In the genomic region with DNA sequence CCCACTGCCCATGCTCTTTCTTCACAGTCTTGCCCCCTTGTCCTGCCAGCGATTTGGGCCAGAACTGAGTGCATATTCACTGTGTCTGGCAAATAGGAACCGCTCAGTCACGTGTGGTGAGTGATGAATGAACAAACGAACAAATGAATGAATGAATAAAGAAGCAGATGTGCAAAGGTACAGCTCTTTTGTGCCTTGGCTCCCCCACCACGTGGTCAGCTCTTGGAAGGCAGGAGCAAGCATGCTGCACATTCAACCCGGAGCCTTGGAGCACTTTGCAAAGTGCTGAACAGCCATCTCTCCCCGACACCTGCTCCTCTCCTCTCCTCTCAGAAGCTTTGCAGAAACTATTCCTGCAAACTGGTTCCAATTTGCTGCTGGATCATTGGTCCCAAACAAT, we compare ENCODE assay signal across 14 cellular contexts. TPM values are rescaled to one million over a fixed set of nuclear protein-coding genes. Genes with fewer than 3 reads are reported as not detected.
DNase-seq lines count a peak whose midpoint lies in the region; ATAC-seq and TF ChIP-seq lines count a peak whose summit lies in the region.
"Had no signal": no experiment of that assay in that cellular context is flagged by ENCODE, and none has a peak within 500 bp of the region (broad histone marks: within the 10 kb centered on the region; RNA-seq: fewer than 3 reads in every experiment).

No MANE protein-coding gene starts in this region.

- peak overlapping the region; percentile 24 to 76 (median 72) for H3K27ac Mint-ChIP-seq in nephron
- H3K27ac Mint-ChIP-seq: CD8-positive, alpha-beta T cell; GM23338 had no signal

- DNase-seq in Karpas-422 (peak; percentile 16), cerebellar cortex (ENCODE audit: low spot score) (peak; percentile 37), left colon (no peak), NCI-H2107 treated with DMSO at 0.1 percent for 48 hours (lab: John Stamatoyannopoulos, UW; ENCODE audit: unreplicated experiment) (no peak)
- DNase-seq: BE2C, KG1, NCI-H1092, NCI-H187, SHP77 had no signal

- H3K4me2 ChIP-seq in BLaER1 (peak overlapping the region; percentile 60; the same call in 1 of the 2 replicates), Karpas-422 (ENCODE audit: low read depth, low read length, poor library complexity, severe bottlenecking) (no peak overlapping the region)
- H3K4me2 ChIP-seq: GM23338 had no signal

- no peaks in the 10 kb centered on the region for H3K9me3 Mint-ChIP-seq in nephron
- H3K9me3 Mint-ChIP-seq: CD8-positive, alpha-beta T cell; GM23338 had no signal

- H3K36me3 Mint-ChIP-seq in nephron (ENCODE audit: low read depth) = no peaks in the 10 kb centered on the region
- H3K36me3 Mint-ChIP-seq: CD8-positive, alpha-beta T cell had no signal

- TF ChIP-seq CTCF in nephron (IDR thresholded peaks at IDR 0.05; ENCODE audit: unreplicated experiment in 3 of 3) = no peak

- H3K27me3 ChIP-seq in BLaER1 = no peaks in the 10 kb centered on the region
- H3K27me3 ChIP-seq in Karpas-422 (ENCODE audit: low read length) = no peaks in the 10 kb centered on the region
- H3K27me3 ChIP-seq: BE2C had no signal

- H3K9me2 ChIP-seq in Karpas-422 (replicated peaks; ENCODE audit: insufficient read depth, low read length) = no peaks in the 10 kb centered on the region

- no peak overlapping the region for H3K4me3 ChIP-seq in BLaER1
- no peak overlapping the region for H3K4me3 ChIP-seq in Karpas-422 (ENCODE audit: low read length)
- H3K4me3 ChIP-seq: GM23338 had no signal

- H3K27ac ChIP-seq in BLaER1 = no peak overlapping the region
- H3K27ac ChIP-seq in Karpas-422 (ENCODE audit: low read length) = no peak overlapping the region

- H3K4me1 ChIP-seq in BLaER1 = peaks cover 71% of the 10 kb centered on the region
- H3K4me1 ChIP-seq in Karpas-422 (ENCODE audit: low read length) = no peaks in the 10 kb centered on the region
- H3K4me1 ChIP-seq: BE2C had no signal

- H3K36me3 ChIP-seq in BLaER1 = 0 out of 2 replicates have a peak, but pooled peaks cover 10% of the 10 kb centered on the region
- H3K36me3 ChIP-seq in Karpas-422 (ENCODE audit: insufficient read depth, low read length) = no peaks in the 10 kb centered on the region
- H3K36me3 ChIP-seq: BE2C had no signal

- no peaks in the 10 kb centered on the region for H3K79me2 ChIP-seq in Karpas-422 (ENCODE audit: low read length)

- no peak overlapping the region for H2AFZ ChIP-seq in Karpas-422 (ENCODE audit: low read length)
- H2AFZ ChIP-seq: GM23338 had no signal

- H3K27me3 Mint-ChIP-seq in nephron (ENCODE audit: low read depth) = no peaks in the 10 kb centered on the region

- peaks cover 22% of the 10 kb centered on the region; the same call in 1 of the 2 replicates for H4K20me1 ChIP-seq in BLaER1
- H4K20me1 ChIP-seq in Karpas-422 (ENCODE audit: insufficient read depth, low read depth, low read length) = no peaks in the 10 kb centered on the region

- peaks cover 77% of the 10 kb centered on the region for H3K4me1 Mint-ChIP-seq in nephron

- no peak for ATAC-seq in left colon
- ATAC-seq in HG02588 (IDR thresholded peaks at IDR 0.05; ENCODE audit: unreplicated experiment) = no peak
- ATAC-seq: CD8-positive, alpha-beta T cell; GM23338 had no signal

- H3K9ac ChIP-seq in BLaER1 = no peak overlapping the region
- H3K9ac ChIP-seq in Karpas-422 (ENCODE audit: low read length) = no peak overlapping the region

- no peaks in the 10 kb centered on the region for H3K9me3 ChIP-seq in BLaER1
- no peaks in the 10 kb centered on the region for H3K9me3 ChIP-seq in Karpas-422 (ENCODE audit: low read length)
- H3K9me3 ChIP-seq: BE2C had no signal

- no peak overlapping the region for H3K4me3 Mint-ChIP-seq in nephron
- H3K4me3 Mint-ChIP-seq: CD8-positive, alpha-beta T cell; GM23338 had no signal

- intact Hi-C loops in left colon (cut with DNase I, micrococcal nuclease) = no loop called here

RNA-seq across cellular contexts. Expression of a gene that starts 52.4 kb away (rescaled TPM):
- total RNA-seq in Karpas-422 (2014; rRNA removed; shearing (Covaris generic); ENCODE audit: low replicate concordance) = not detected in 2 replicates
- 10 to 100 TPM in 1 of 2 donors, 1 to 10 TPM in 1; 7.5 to 14.8 TPM for total RNA-seq in left colon

Comparison
In these comparisons a context has a peak if more than half of its experiments do, and no peak if none do; other contexts are left out.
1. DNase-seq: peak in Karpas-422 (single experiment) and cerebellar cortex (single experiment); none in left colon (0 of 2) and NCI-H2107 treated with DMSO at 0.1 percent for 48 hours (single experiment).